ENCODE assay signal across 1 cellular context in the genomic region with DNA sequence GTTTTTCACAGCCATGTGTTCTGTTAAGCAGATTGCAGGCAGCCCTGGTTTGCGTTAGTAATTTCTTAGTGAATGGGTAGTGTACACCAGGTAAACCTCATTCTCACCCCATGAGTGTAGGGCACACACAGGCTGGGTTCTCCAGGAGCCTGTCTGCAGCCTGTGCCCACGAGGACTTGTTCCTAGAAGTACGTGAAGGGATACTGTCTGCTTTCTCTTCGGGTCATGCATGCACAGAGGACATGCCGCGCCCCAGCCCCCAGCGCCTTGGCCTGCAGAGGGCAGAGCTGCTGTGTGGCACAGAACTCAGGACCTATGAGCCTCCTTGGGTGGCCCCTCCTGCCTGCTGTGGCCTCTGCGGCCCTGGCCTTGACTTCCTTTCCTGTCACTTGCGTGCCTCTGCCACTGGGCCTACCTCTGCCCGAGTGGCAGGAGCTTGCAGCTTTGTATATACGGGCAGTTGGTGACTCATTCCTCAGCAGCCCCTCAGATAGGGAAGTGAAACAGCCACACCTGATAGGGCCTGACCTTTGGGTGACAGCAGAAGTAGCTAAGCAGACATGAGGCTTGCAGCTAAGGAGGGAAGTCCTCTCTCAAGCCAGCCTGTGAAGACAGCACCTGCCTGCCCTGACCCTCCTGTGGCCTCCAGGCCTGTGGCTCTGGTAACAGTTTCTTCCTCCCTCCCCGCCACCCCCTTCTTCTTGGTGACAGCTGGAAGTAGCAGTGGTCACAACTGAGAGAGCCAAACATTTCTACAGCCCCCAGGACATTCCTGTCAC.
TF ChIP-seq lines count a peak whose summit lies in the region.

No MANE protein-coding gene starts in this region.

TF ChIP-seq in HepG2, 621 proteins besides CTCF, POLR2A, EP300 and RAD21 (continued from another document and continues in another):
- TF ChIP-seq, protein P1, sequence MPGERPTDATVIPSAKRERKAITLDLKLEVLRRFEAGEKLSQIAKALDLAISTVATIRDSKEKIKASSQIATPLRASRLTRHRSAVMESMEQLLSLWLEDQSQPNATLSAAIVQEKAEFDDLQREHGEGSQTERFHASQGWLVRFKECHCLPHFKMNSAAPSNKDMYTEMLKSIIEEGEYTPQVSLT (CRISPR knock-in tag; IDR thresholded peaks at IDR 0.05; ENCODE audit: borderline replicate concordance, low read depth) = no peak
- TF ChIP-seq HNRNPK (IDR thresholded peaks at IDR 0.05; ENCODE audit: low read depth, low read length, poor library complexity, severe bottlenecking) (no peak), TOE1 (CRISPR knock-in tag; IDR thresholded peaks at IDR 0.05) (no peak), ARNT2 (CRISPR knock-in tag; IDR thresholded peaks at IDR 0.05; ENCODE audit: low read depth) (no peak), U2AF1 (optimal IDR thresholded peaks at IDR 0.05; ENCODE audit: low read depth, low read length) (no peak), KLF13 (CRISPR knock-in tag; IDR thresholded peaks at IDR 0.05) (no peak), SMARCE1 (IDR thresholded peaks at IDR 0.05; ENCODE audit: borderline replicate concordance) (no peak), ERF (CRISPR knock-in tag; IDR thresholded peaks at IDR 0.05) (peak; percentile 91), ZNF12 (CRISPR knock-in tag; IDR thresholded peaks at IDR 0.05) (peak; percentile 26; the same call in 1 of the 2 replicates), FOSL2 (CRISPR knock-in tag; IDR thresholded peaks at IDR 0.05) (peak; percentile 99), MIXL1 (CRISPR knock-in tag; IDR thresholded peaks at IDR 0.05) (peak; percentile 52; the same call in 1 of the 2 replicates), SRSF9 (IDR thresholded peaks at IDR 0.05; ENCODE audit: borderline replicate concordance, insufficient read depth, low read depth, low read length, poor library complexity, severe bottlenecking) (no peak), RFXAP (CRISPR knock-in tag; IDR thresholded peaks at IDR 0.05; ENCODE audit: borderline replicate concordance) (no peak; the same call in 1 of the 2 replicates), GTF2F1 (IDR thresholded peaks at IDR 0.05; ENCODE audit: low read length) (no peak), HMGA1 (CRISPR knock-in tag; conservative IDR thresholded peaks at IDR 0.05) (no peak), ZNF350 (CRISPR knock-in tag; IDR thresholded peaks at IDR 0.05; ENCODE audit: borderline replicate concordance, low read depth) (peak; percentile 87), PRMT3 (CRISPR knock-in tag; IDR thresholded peaks at IDR 0.05; ENCODE audit: borderline replicate concordance, low read depth) (no peak), SRF (IDR thresholded peaks at IDR 0.05; ENCODE audit: low read depth, low read length) (no peak), IKZF4 (CRISPR knock-in tag; IDR thresholded peaks at IDR 0.05; ENCODE audit: borderline replicate concordance, low read depth, not compliant biosample characterization) (no peak), PPARG (CRISPR knock-in tag; conservative IDR thresholded peaks at IDR 0.05) (peak; percentile 90), ZNF747 (CRISPR knock-in tag; IDR thresholded peaks at IDR 0.05; ENCODE audit: borderline replicate concordance) (peak; percentile 56; the same call in 1 of the 2 replicates), THAP11 (CRISPR knock-in tag; IDR thresholded peaks at IDR 0.05) (peak; percentile 72), RBM22 (optimal IDR thresholded peaks at IDR 0.05; ENCODE audit: low read length) (no peak)
- TF ChIP-seq, protein P2, sequence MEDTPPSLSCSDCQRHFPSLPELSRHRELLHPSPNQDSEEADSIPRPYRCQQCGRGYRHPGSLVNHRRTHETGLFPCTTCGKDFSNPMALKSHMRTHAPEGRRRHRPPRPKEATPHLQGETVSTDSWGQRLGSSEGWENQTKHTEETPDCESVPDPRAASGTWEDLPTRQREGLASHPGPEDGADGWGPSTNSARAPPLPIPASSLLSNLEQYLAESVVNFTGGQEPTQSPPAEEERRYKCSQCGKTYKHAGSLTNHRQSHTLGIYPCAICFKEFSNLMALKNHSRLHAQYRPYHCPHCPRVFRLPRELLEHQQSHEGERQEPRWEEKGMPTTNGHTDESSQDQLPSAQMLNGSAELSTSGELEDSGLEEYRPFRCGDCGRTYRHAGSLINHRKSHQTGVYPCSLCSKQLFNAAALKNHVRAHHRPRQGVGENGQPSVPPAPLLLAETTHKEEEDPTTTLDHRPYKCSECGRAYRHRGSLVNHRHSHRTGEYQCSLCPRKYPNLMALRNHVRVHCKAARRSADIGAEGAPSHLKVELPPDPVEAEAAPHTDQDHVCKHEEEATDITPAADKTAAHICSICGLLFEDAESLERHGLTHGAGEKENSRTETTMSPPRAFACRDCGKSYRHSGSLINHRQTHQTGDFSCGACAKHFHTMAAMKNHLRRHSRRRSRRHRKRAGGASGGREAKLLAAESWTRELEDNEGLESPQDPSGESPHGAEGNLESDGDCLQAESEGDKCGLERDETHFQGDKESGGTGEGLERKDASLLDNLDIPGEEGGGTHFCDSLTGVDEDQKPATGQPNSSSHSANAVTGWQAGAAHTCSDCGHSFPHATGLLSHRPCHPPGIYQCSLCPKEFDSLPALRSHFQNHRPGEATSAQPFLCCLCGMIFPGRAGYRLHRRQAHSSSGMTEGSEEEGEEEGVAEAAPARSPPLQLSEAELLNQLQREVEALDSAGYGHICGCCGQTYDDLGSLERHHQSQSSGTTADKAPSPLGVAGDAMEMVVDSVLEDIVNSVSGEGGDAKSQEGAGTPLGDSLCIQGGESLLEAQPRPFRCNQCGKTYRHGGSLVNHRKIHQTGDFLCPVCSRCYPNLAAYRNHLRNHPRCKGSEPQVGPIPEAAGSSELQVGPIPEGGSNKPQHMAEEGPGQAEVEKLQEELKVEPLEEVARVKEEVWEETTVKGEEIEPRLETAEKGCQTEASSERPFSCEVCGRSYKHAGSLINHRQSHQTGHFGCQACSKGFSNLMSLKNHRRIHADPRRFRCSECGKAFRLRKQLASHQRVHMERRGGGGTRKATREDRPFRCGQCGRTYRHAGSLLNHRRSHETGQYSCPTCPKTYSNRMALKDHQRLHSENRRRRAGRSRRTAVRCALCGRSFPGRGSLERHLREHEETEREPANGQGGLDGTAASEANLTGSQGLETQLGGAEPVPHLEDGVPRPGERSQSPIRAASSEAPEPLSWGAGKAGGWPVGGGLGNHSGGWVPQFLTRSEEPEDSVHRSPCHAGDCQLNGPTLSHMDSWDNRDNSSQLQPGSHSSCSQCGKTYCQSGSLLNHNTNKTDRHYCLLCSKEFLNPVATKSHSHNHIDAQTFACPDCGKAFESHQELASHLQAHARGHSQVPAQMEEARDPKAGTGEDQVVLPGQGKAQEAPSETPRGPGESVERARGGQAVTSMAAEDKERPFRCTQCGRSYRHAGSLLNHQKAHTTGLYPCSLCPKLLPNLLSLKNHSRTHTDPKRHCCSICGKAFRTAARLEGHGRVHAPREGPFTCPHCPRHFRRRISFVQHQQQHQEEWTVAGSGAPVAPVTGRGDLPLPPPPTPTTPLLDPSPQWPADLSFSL (CRISPR knock-in tag; IDR thresholded peaks at IDR 0.05) = peak; percentile 58; the same call in 1 of the 2 replicates
- TF ChIP-seq, protein P3, sequence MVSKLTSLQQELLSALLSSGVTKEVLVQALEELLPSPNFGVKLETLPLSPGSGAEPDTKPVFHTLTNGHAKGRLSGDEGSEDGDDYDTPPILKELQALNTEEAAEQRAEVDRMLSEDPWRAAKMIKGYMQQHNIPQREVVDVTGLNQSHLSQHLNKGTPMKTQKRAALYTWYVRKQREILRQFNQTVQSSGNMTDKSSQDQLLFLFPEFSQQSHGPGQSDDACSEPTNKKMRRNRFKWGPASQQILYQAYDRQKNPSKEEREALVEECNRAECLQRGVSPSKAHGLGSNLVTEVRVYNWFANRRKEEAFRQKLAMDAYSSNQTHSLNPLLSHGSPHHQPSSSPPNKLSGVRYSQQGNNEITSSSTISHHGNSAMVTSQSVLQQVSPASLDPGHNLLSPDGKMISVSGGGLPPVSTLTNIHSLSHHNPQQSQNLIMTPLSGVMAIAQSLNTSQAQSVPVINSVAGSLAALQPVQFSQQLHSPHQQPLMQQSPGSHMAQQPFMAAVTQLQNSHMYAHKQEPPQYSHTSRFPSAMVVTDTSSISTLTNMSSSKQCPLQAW (CRISPR knock-in tag; IDR thresholded peaks at IDR 0.05) = peak; percentile 83
- TF ChIP-seq, protein P4, sequence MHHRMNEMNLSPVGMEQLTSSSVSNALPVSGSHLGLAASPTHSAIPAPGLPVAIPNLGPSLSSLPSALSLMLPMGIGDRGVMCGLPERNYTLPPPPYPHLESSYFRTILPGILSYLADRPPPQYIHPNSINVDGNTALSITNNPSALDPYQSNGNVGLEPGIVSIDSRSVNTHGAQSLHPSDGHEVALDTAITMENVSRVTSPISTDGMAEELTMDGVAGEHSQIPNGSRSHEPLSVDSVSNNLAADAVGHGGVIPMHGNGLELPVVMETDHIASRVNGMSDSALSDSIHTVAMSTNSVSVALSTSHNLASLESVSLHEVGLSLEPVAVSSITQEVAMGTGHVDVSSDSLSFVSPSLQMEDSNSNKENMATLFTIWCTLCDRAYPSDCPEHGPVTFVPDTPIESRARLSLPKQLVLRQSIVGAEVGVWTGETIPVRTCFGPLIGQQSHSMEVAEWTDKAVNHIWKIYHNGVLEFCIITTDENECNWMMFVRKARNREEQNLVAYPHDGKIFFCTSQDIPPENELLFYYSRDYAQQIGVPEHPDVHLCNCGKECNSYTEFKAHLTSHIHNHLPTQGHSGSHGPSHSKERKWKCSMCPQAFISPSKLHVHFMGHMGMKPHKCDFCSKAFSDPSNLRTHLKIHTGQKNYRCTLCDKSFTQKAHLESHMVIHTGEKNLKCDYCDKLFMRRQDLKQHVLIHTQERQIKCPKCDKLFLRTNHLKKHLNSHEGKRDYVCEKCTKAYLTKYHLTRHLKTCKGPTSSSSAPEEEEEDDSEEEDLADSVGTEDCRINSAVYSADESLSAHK (CRISPR knock-in tag; IDR thresholded peaks at IDR 0.05; ENCODE audit: borderline replicate concordance) = no peak
- TF ChIP-seq, protein P5, sequence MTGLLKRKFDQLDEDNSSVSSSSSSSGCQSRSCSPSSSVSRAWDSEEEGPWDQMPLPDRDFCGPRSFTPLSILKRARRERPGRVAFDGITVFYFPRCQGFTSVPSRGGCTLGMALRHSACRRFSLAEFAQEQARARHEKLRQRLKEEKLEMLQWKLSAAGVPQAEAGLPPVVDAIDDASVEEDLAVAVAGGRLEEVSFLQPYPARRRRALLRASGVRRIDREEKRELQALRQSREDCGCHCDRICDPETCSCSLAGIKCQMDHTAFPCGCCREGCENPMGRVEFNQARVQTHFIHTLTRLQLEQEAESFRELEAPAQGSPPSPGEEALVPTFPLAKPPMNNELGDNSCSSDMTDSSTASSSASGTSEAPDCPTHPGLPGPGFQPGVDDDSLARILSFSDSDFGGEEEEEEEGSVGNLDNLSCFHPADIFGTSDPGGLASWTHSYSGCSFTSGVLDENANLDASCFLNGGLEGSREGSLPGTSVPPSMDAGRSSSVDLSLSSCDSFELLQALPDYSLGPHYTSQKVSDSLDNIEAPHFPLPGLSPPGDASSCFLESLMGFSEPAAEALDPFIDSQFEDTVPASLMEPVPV (CRISPR knock-in tag; IDR thresholded peaks at IDR 0.05) = 0 out of 2 replicates have a peak, but pooled peaks have one; percentile 49
- TF ChIP-seq, protein P6, sequence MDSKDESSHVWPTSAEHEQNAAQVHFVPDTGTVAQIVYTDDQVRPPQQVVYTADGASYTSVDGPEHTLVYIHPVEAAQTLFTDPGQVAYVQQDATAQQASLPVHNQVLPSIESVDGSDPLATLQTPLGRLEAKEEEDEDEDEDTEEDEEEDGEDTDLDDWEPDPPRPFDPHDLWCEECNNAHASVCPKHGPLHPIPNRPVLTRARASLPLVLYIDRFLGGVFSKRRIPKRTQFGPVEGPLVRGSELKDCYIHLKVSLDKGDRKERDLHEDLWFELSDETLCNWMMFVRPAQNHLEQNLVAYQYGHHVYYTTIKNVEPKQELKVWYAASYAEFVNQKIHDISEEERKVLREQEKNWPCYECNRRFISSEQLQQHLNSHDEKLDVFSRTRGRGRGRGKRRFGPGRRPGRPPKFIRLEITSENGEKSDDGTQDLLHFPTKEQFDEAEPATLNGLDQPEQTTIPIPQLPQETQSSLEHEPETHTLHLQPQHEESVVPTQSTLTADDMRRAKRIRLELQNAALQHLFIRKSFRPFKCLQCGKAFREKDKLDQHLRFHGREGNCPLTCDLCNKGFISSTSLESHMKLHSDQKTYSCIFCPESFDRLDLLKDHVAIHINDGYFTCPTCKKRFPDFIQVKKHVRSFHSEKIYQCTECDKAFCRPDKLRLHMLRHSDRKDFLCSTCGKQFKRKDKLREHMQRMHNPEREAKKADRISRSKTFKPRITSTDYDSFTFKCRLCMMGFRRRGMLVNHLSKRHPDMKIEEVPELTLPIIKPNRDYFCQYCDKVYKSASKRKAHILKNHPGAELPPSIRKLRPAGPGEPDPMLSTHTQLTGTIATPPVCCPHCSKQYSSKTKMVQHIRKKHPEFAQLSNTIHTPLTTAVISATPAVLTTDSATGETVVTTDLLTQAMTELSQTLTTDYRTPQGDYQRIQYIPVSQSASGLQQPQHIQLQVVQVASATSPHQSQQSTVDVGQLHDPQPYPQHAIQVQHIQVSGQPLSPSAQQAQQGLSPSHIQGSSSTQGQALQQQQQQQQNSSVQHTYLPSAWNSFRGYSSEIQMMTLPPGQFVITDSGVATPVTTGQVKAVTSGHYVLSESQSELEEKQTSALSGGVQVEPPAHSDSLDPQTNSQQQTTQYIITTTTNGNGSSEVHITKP (CRISPR knock-in tag; IDR thresholded peaks at IDR 0.05; ENCODE audit: low read depth) = peak; percentile 33; the same call in 1 of the 2 replicates
- TF ChIP-seq, protein P7, sequence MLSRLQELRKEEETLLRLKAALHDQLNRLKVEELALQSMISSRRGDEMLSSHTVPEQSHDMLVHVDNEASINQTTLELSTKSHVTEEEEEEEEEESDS (CRISPR knock-in tag; IDR thresholded peaks at IDR 0.05; ENCODE audit: borderline replicate concordance) = no peak
- TF ChIP-seq, protein P8, sequence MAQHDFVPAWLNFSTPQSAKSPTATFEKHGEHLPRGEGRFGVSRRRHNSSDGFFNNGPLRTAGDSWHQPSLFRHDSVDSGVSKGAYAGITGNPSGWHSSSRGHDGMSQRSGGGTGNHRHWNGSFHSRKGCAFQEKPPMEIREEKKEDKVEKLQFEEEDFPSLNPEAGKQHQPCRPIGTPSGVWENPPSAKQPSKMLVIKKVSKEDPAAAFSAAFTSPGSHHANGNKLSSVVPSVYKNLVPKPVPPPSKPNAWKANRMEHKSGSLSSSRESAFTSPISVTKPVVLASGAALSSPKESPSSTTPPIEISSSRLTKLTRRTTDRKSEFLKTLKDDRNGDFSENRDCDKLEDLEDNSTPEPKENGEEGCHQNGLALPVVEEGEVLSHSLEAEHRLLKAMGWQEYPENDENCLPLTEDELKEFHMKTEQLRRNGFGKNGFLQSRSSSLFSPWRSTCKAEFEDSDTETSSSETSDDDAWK (CRISPR knock-in tag; IDR thresholded peaks at IDR 0.05) = no peak
- TF ChIP-seq, protein P9, sequence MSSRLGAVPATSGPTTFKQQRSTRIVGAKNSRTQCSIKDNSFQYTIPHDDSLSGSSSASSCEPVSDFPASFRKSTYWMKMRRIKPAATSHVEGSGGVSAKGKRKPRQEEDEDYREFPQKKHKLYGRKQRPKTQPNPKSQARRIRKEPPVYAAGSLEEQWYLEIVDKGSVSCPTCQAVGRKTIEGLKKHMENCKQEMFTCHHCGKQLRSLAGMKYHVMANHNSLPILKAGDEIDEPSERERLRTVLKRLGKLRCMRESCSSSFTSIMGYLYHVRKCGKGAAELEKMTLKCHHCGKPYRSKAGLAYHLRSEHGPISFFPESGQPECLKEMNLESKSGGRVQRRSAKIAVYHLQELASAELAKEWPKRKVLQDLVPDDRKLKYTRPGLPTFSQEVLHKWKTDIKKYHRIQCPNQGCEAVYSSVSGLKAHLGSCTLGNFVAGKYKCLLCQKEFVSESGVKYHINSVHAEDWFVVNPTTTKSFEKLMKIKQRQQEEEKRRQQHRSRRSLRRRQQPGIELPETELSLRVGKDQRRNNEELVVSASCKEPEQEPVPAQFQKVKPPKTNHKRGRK (CRISPR knock-in tag; IDR thresholded peaks at IDR 0.05) = no peak
- TF ChIP-seq, protein P10, sequence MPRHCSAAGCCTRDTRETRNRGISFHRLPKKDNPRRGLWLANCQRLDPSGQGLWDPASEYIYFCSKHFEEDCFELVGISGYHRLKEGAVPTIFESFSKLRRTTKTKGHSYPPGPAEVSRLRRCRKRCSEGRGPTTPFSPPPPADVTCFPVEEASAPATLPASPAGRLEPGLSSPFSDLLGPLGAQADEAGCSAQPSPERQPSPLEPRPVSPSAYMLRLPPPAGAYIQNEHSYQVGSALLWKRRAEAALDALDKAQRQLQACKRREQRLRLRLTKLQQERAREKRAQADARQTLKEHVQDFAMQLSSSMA (CRISPR knock-in tag; IDR thresholded peaks at IDR 0.05) = peak; percentile 44; the same call in 1 of the 2 replicates
